13 cellular contexts compared by ENCODE assay signal in genomic region chr10:5566606-5567005, GRCh38. TPM values are rescaled to one million over a fixed set of nuclear protein-coding genes. Genes with fewer than 3 reads are reported as not detected.
DNase-seq lines count a peak whose midpoint lies in the region; ATAC-seq and TF ChIP-seq lines count a peak whose summit lies in the region.
"Had no signal": no experiment of that assay in that cellular context is flagged by ENCODE, and none has a peak within 500 bp of the region (broad histone marks: within the 10 kb centered on the region; RNA-seq: fewer than 3 reads in every experiment).

No MANE protein-coding gene starts in this region.

- peaks cover 0 to 5% (median 3%) of the 10 kb centered on the region in 4 donors for H3K4me1 ChIP-seq in transverse colon
- H3K4me1 ChIP-seq: pancreas had no signal

- no peak overlapping the region for H3K4me3 Mint-ChIP-seq in activated T-cell treated with anti-CD3 and anti-CD28 coated beads, Interleukin-2, amount 50 U/mL, for 24 hours
- H3K4me3 Mint-ChIP-seq: brain had no signal

- no peak overlapping the region for H3K27ac Mint-ChIP-seq in activated T-cell treated with anti-CD3 and anti-CD28 coated beads, Interleukin-2, amount 50 U/mL, for 24 hours

- H3K27me3 Mint-ChIP-seq in activated T-cell treated with anti-CD3 and anti-CD28 coated beads, Interleukin-2, amount 50 U/mL, for 24 hours, result no peaks in the 10 kb centered on the region
- H3K27me3 Mint-ChIP-seq: brain had no signal

- H3K27me3 ChIP-seq in transverse colon, result no peaks in the 10 kb centered on the region
- H3K27me3 ChIP-seq: pancreas had no signal

- no peaks in the 10 kb centered on the region for H3K9me3 ChIP-seq in transverse colon
- H3K9me3 ChIP-seq: pancreas had no signal

- ATAC-seq in HG02840 (IDR thresholded peaks at IDR 0.05; ENCODE audit: low FRiP score, unreplicated experiment), result no peak
- no peak for ATAC-seq in HG02885 (IDR thresholded peaks at IDR 0.05; ENCODE audit: poor library complexity, unreplicated experiment)
- ATAC-seq: left colon, pancreas had no signal

- H3K36me3 Mint-ChIP-seq in activated T-cell treated with anti-CD3 and anti-CD28 coated beads, Interleukin-2, amount 50 U/mL, for 24 hours (ENCODE audit: low read depth), result no peaks in the 10 kb centered on the region
- H3K36me3 Mint-ChIP-seq: brain had no signal

- no peak overlapping the region for H3K27ac ChIP-seq in transverse colon
- H3K27ac ChIP-seq: pancreas, PC-9 had no signal

- intact Hi-C loops in transverse colon (cut with DNase I; ENCODE audit: low total_unique reads), result loop anchor here (10.0 kb wide), 1 partner anchor 112 kb away; no protein-coding TSS in a partner anchor

- 75 to 96% methylated on average over 2 to 3 of the region's 3 CpGs for WGBS in transverse colon (ENCODE audit: low coverage in 1 of 2), 2 donors

- TF ChIP-seq POLR2A in transverse colon (IDR thresholded peaks at IDR 0.05), result no peak

- no peaks in the 10 kb centered on the region for H3K9me3 Mint-ChIP-seq in activated T-cell treated with anti-CD3 and anti-CD28 coated beads, Interleukin-2, amount 50 U/mL, for 24 hours

- peak; percentile 29 for DNase-seq in activated CD8-positive, alpha-beta memory T cell treated with anti-CD3 and anti-CD28 coated beads, Interleukin-2, amount 50 U/mL, for 4 hours
- DNase-seq in activated CD8-positive, alpha-beta memory T cell treated with anti-CD3 and anti-CD28 coated beads for 24 hours, result no peak
- DNase-seq in activated T-cell treated with anti-CD3 and anti-CD28 coated beads, Interleukin-2, amount 50 U/mL, for 24 hours, result peak; percentile 36
- DNase-seq in kidney tubule cell (ENCODE audit: low spot score) (peak; percentile 96), transverse colon (peak; percentile 2), activated gamma-delta T cell treated with Interleukin-2 at 50 U/mL for 16 hours (no peak)
- DNase-seq: PC-9 had no signal

- no peak for TF ChIP-seq CTCF in transverse colon (IDR thresholded peaks at IDR 0.05)

- TF ChIP-seq EP300 in transverse colon (IDR thresholded peaks at IDR 0.05; ENCODE audit: low read depth), result no peak

- no peaks in the 10 kb centered on the region for H3K36me3 ChIP-seq in transverse colon
- H3K36me3 ChIP-seq: pancreas had no signal

- in situ Hi-C loops in transverse colon (cut with MboI; ENCODE audit: low pct_ligation_motif_present in 1 of 4, low pct_unique_long_range_greater_than_20kb in 1 of 4, low sequenced_read_pairs in 3 of 4), result no loop called here

- no peak overlapping the region for H3K4me3 ChIP-seq in transverse colon
- H3K4me3 ChIP-seq: pancreas, PC-9 had no signal

- H3K4me1 Mint-ChIP-seq in activated T-cell treated with anti-CD3 and anti-CD28 coated beads, Interleukin-2, amount 50 U/mL, for 24 hours (ENCODE audit: low read depth), result peaks cover 37% of the 10 kb centered on the region

RNA-seq across cellular contexts. Expression of gene CALML3, which starts 41.8 kb away (rescaled TPM):
- not detected for total RNA-seq in transverse colon
- total RNA-seq: H7, pancreas, PC-9 had no signal

Comparison
In these comparisons a context has a peak if more than half of its experiments do, and no peak if none do; other contexts are left out.
1. DNase-seq: peak in activated CD8-positive, alpha-beta memory T cell treated with anti-CD3 and anti-CD28 coated beads, Interleukin-2, amount 50 U/mL, for 4 hours (single experiment), activated T-cell treated with anti-CD3 and anti-CD28 coated beads, Interleukin-2, amount 50 U/mL, for 24 hours (single experiment), kidney tubule cell (single experiment) and transverse colon (single experiment); none in activated CD8-positive, alpha-beta memory T cell treated with anti-CD3 and anti-CD28 coated beads for 24 hours (single experiment) and activated gamma-delta T cell treated with Interleukin-2 at 50 U/mL for 16 hours (single experiment).